Comparison of ENCODE assay signal across 30 cellular contexts in the genomic region with DNA sequence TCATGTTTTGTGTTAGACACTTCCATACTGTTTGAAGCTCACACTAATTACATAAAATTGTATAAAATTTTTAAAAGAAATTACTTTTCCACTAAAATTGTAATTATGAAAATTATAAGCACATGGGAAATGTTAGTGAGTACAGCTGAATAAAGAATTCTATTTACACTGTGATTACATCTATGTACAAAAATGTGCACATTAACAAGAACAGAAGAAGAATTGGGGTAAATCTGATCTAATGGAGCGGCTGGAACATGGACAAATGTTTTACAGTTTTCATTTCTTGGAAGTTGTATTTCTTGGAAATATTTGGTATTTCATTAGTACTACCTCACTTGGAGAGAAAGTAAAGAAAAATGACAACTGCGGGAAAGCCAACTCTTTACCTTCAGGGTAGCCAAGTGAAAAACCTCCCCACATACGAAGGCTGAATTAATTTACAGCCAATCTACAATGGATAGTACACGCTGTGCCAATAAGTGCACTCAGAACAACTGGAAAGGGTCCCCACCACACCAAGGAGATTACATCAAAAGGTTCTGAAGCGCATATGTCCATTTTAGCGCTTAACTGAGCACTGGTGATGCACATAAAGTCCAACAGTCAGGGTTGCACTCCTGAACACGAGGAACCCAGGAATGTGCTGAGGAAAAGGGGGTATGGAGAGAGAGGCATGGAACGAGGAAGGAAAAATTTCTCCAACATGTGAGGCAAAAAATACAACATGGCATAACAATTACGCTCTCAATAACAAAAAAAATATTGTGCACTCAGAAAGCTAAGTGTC. TPM values are rescaled to one million over a fixed set of nuclear protein-coding genes. Genes with fewer than 3 reads are reported as not detected.
DNase-seq lines count a peak whose midpoint lies in the region; ATAC-seq, FAIRE-seq and TF ChIP-seq lines count a peak whose summit lies in the region.
"Had no signal": no experiment of that assay in that cellular context is flagged by ENCODE, and none has a peak within 500 bp of the region (broad histone marks: within the 10 kb centered on the region; RNA-seq: fewer than 3 reads in every experiment).

No MANE protein-coding gene starts in this region.

- BruUV-seq in HepG2 (replicated peaks; lab: Mats Ljungman, UMichigan) (no TSS peak), K562 (replicated peaks; lab: Mats Ljungman, UMichigan) (no TSS peak)

- TF ChIP-seq RAD21 in HepG2 (CRISPR knock-in tag; IDR thresholded peaks at IDR 0.05) (no peak), K562 (CRISPR knock-in tag; conservative IDR thresholded peaks at IDR 0.05 in 1 of 2, IDR thresholded peaks at IDR 0.05 in 1 of 2) (no peak)

- H3K27me3 Mint-ChIP-seq in HFFc6 (ENCODE audit: insufficient read depth) = no peaks in the 10 kb centered on the region
- H3K27me3 Mint-ChIP-seq: CD4-positive, CD25-positive, alpha-beta regulatory T cell; T-helper 17 cell had no signal

- 93% methylated on average over 9 of the region's 9 CpGs for WGBS in HepG2 (ENCODE audit: low lambda C conversion rate)
- WGBS in right lobe of liver (ENCODE audit: insufficient coverage, low coverage, low lambda C conversion rate, missing lambda C conversion rate) = 98% methylated on average over 7 of the region's 9 CpGs
- WGBS in K562 (ENCODE audit: insufficient coverage, low coverage, missing lambda C conversion rate) = 30% methylated on average over 9 of the region's 9 CpGs
- no CpG with 5 or more reads among the region's 9 CpGs for WGBS in trophoblast cell (ENCODE audit: extremely low coverage, insufficient coverage, insufficient read length)

- no peaks in the 10 kb centered on the region for H3K79me1 ChIP-seq in trophoblast cell (ENCODE audit: low read length)

- H3K4me1 ChIP-seq in HepG2 (ENCODE audit: insufficient read depth, low read length) (peaks cover 64% of the 10 kb centered on the region), right lobe of liver (peaks cover 0 to 49% (median 3%) of the 10 kb centered on the region in 4 donors), K562 (replicated peaks in 1 of 2; ENCODE audit: control insufficient read depth in 2 of 2, insufficient read depth in 2 of 2, low read length in 2 of 2) (peaks cover 5 to 29% of the 10 kb centered on the region in 2 experiments; a peak in 3 of 5 replicates), trophoblast cell (ENCODE audit: control insufficient read depth in 1 of 2, insufficient read depth in 2 of 2, low read length in 2 of 2) (peaks cover 0 to 12% of the 10 kb centered on the region in 2 experiments)

- H3K9me3 Mint-ChIP-seq in HFFc6 = no peaks in the 10 kb centered on the region
- H3K9me3 Mint-ChIP-seq: CD4-positive, CD25-positive, alpha-beta regulatory T cell had no signal

- H2AFZ ChIP-seq in HepG2 (ENCODE audit: low read length) (no peak overlapping the region), K562 (ENCODE audit: low read depth, low read length) (no peak overlapping the region), trophoblast cell (ENCODE audit: insufficient read depth, low read length, poor library complexity) (no peak overlapping the region)
- H2AFZ ChIP-seq: PC-9 had no signal

- in situ Hi-C loops in HepG2 (cut with HindIII; ENCODE audit: extremely low pct_ligation_motif_present, low pct_unique_long_range_greater_than_20kb) (no loop called here), K562 (cut with MboI) (no loop called here)

- TF ChIP-seq EP300 in HepG2 (IDR thresholded peaks at IDR 0.05; ENCODE audit: low read depth in 2 of 2, low read length in 2 of 2) (no peak), HepG2 (CRISPR knock-in tag; IDR thresholded peaks at IDR 0.05; ENCODE audit: borderline replicate concordance) (no peak), K562 (IDR thresholded peaks at IDR 0.05; ENCODE audit: low read length) (no peak)

- peaks cover 87% of the 10 kb centered on the region for H3K79me2 ChIP-seq in HepG2 (ENCODE audit: insufficient read depth, low read length)
- peaks cover 99% of the 10 kb centered on the region for H3K79me2 ChIP-seq in K562 (ENCODE audit: control insufficient read depth, insufficient read depth, low read length)
- peaks cover 12% of the 10 kb centered on the region for H3K79me2 ChIP-seq in trophoblast cell (ENCODE audit: control insufficient read depth, insufficient read depth, low read length, poor library complexity)

- POLR2A ChIA-PET in HepG2 (lab: Yijun Ruan, JAX) (no interaction called here), K562 (lab: Yijun Ruan, JAX) (interaction anchor here (0.6 kb wide), 2 partner anchors 11 to 65 kb away, joined by 3 to 4 read pairs; no protein-coding TSS in a partner anchor)

- H3K4me3 ChIP-seq in HepG2 (replicated peaks in 1 of 3; ENCODE audit: insufficient read depth in 1 of 3, low read depth in 2 of 3, low read length in 3 of 3) (no peak overlapping the region), right lobe of liver (no peak overlapping the region), K562 (no peak overlapping the region), trophoblast cell (ENCODE audit: low read depth, low read length) (no peak overlapping the region)
- H3K4me3 ChIP-seq: BLaER1, HAP-1, PC-9 had no signal

- H3K9ac ChIP-seq in HepG2 (ENCODE audit: insufficient read depth, low read depth, low read length) = no peak overlapping the region
- H3K9ac ChIP-seq in K562 (ENCODE audit: insufficient read depth in 1 of 2, low read depth in 2 of 2, low read length in 2 of 2) = no peak overlapping the region
- H3K9ac ChIP-seq in trophoblast cell (ENCODE audit: low read length) = peak overlapping the region; percentile 68
- H3K9ac ChIP-seq: BLaER1 had no signal

- H3K9me3 ChIP-seq in HepG2 (ENCODE audit: low read length) (no peaks in the 10 kb centered on the region), right lobe of liver (no peaks in the 10 kb centered on the region), K562 (replicated peaks; ENCODE audit: control insufficient read depth, insufficient read depth, low read depth, low read length) (no peaks in the 10 kb centered on the region), trophoblast cell (ENCODE audit: insufficient read depth, low read depth, low read length) (no peaks in the 10 kb centered on the region)
- H3K9me3 ChIP-seq: BLaER1, Caco-2, HAP-1 had no signal

- CTCF ChIA-PET in HepG2 (lab: Yijun Ruan, JAX; ENCODE audit: low intra/inter-chr PET ratio, low total read pairs) (no interaction called here), K562 (lab: Yijun Ruan, JAX; ENCODE audit: low intra/inter-chr PET ratio) (no interaction called here)

- H4K91ac ChIP-seq in trophoblast cell (ENCODE audit: low read depth, low read length) = no peak overlapping the region

- H3K27ac ChIP-seq in HepG2 (ENCODE audit: extremely low read length, insufficient read depth, low read length) (no peak overlapping the region), right lobe of liver (no peak overlapping the region), K562 (ENCODE audit: extremely low read depth, low read depth, low read length) (no peak overlapping the region), trophoblast cell (ENCODE audit: low read depth, low read length) (no peak overlapping the region)
- H3K27ac ChIP-seq: BLaER1, HL-60, PC-9 had no signal

- peak overlapping the region; percentile 80 for H3K4ac ChIP-seq in trophoblast cell (ENCODE audit: low read depth, low read length)

- no peaks in the 10 kb centered on the region for H3K36me3 Mint-ChIP-seq in HFFc6 (ENCODE audit: low read depth)
- H3K36me3 Mint-ChIP-seq: CD4-positive, CD25-positive, alpha-beta regulatory T cell had no signal

- no peak overlapping the region for H4K8ac ChIP-seq in trophoblast cell (ENCODE audit: low read depth, low read length)

- intact Hi-C loops in HepG2 (cut with micrococcal nuclease; ENCODE audit: unreplicated experiment) (no loop called here), right lobe of liver (cut with DNase I) (no loop called here), K562 (cut with micrococcal nuclease) (no loop called here), posterior cingulate gyrus (cut with DNase I) (no loop called here)

- H3K36me3 ChIP-seq in HepG2 (replicated peaks in 1 of 2; ENCODE audit: control insufficient read depth in 1 of 2, insufficient read depth in 2 of 2, low read length in 2 of 2) (no peaks in the 10 kb centered on the region), right lobe of liver (no peaks in the 10 kb centered on the region), K562 (ENCODE audit: control insufficient read depth, insufficient read depth, low read length) (no peaks in the 10 kb centered on the region), trophoblast cell (ENCODE audit: control insufficient read depth in 1 of 2, insufficient read depth in 2 of 2, low read length in 2 of 2) (no peaks in the 10 kb centered on the region)
- H3K36me3 ChIP-seq: BLaER1, HAP-1 had no signal

- H3K27me3 ChIP-seq in HepG2 (ENCODE audit: control insufficient read depth in 1 of 2, insufficient read depth in 2 of 2, low read length in 2 of 2) (no peaks in the 10 kb centered on the region), right lobe of liver (no peaks in the 10 kb centered on the region), K562 (ENCODE audit: control insufficient read depth in 2 of 2, insufficient read depth in 2 of 2, low read length in 2 of 2) (no peaks in the 10 kb centered on the region), trophoblast cell (ENCODE audit: insufficient read depth, low read length) (no peaks in the 10 kb centered on the region)
- H3K27me3 ChIP-seq: BLaER1 had no signal

- TF ChIP-seq POLR2A in HepG2 (IDR thresholded peaks at IDR 0.05; ENCODE audit: insufficient read depth in 1 of 2, low read depth in 2 of 2, low read length in 2 of 2) = no peak
- TF ChIP-seq POLR2A in right lobe of liver (IDR thresholded peaks at IDR 0.05) = no peak
- no peak for TF ChIP-seq POLR2A in K562 (conservative IDR thresholded peaks at IDR 0.05)

- H2BK5ac ChIP-seq in trophoblast cell (ENCODE audit: low read depth, low read length, poor library complexity) = no peak overlapping the region

- H3K4me3 Mint-ChIP-seq in HFFc6 = peak overlapping the region; percentile 33; the same call in 1 of the 2 replicates
- H3K4me3 Mint-ChIP-seq: T-helper 17 cell had no signal

- H3K4me2 ChIP-seq in HepG2 (ENCODE audit: low read depth, low read length) (no peak overlapping the region), K562 (ENCODE audit: insufficient read depth, low read length) (no peak overlapping the region), trophoblast cell (ENCODE audit: low read length) (no peak overlapping the region)
- H3K4me2 ChIP-seq: BLaER1, PC-9 had no signal

- H4K20me1 ChIP-seq in HepG2 (ENCODE audit: insufficient read depth, low read length) = peaks cover 30% of the 10 kb centered on the region
- peaks cover 42% of the 10 kb centered on the region for H4K20me1 ChIP-seq in K562 (replicated peaks; ENCODE audit: control insufficient read depth, insufficient read depth, low read length)

- TF ChIP-seq CTCF in HepG2 (CRISPR knock-in tag; IDR thresholded peaks at IDR 0.05) (no peak), right lobe of liver (IDR thresholded peaks at IDR 0.05) (no peak), HFFc6 (IDR thresholded peaks at IDR 0.05) (no peak), K562 (IDR thresholded peaks at IDR 0.05 in 2 of 3, conservative IDR thresholded peaks at IDR 0.05 in 1 of 3; ENCODE audit: insufficient read depth in 2 of 3, low read depth in 1 of 3, low read length in 3 of 3) (no peak)

- H3K23ac ChIP-seq in trophoblast cell (ENCODE audit: low read length) = peak overlapping the region; percentile 60

- no peak overlapping the region for H3K18ac ChIP-seq in trophoblast cell (ENCODE audit: low read length)

- FAIRE-seq in HepG2 (lab: Jason Lieb, UNC) (no peak), K562 (lab: Jason Lieb, UNC) (peak; percentile 67)
- FAIRE-seq: GM12891, GM19239 had no signal

- no peak overlapping the region for H2BK12ac ChIP-seq in trophoblast cell (ENCODE audit: low read length)

- peaks cover 72% of the 10 kb centered on the region for H3K4me1 Mint-ChIP-seq in HFFc6 (ENCODE audit: low read depth)

- no peak for ATAC-seq in HepG2
- ATAC-seq in right lobe of liver = no peak
- peak; percentile 7; the same call in 2 of the 3 replicates for ATAC-seq in K562
- ATAC-seq: T-helper 17 cell had no signal

- no peak overlapping the region for H4K12ac ChIP-seq in trophoblast cell (ENCODE audit: low read depth, low read length)

- H3K14ac ChIP-seq in trophoblast cell (ENCODE audit: low read length) = no peak overlapping the region

- no peak overlapping the region for H2BK120ac ChIP-seq in trophoblast cell (ENCODE audit: insufficient read depth, low read length, poor library complexity)

- H3K9me1 ChIP-seq in K562 (ENCODE audit: control insufficient read depth, insufficient read depth, low read length) = no peaks in the 10 kb centered on the region

- H3K27ac Mint-ChIP-seq in HFFc6 = peak overlapping the region; percentile 57
- H3K27ac Mint-ChIP-seq: T-helper 17 cell had no signal

- H2AK5ac ChIP-seq in trophoblast cell (ENCODE audit: low read length) = no peak overlapping the region

- no peak for DNase-seq in HepG2 (ENCODE audit: low spot score)
- DNase-seq in right lobe of liver = no peak
- no peak for DNase-seq in HFFc6
- DNase-seq in K562 (ENCODE audit: extremely low read depth in 1 of 4, low spot score in 3 of 4) = no peak
- DNase-seq in trophoblast cell = no peak
- no peak for DNase-seq in SIG-M5 treated with dmso at 0.1 percent for 504 hours (lab: John Stamatoyannopoulos, UW; ENCODE audit: unreplicated experiment)
- DNase-seq in posterior cingulate gyrus = no peak
- DNase-seq in COLO829 (ENCODE audit: low spot score) = no peak
- DNase-seq: 8988T; Caco-2; CD4-positive, CD25-positive, alpha-beta regulatory T cell; EL; GF-D8; Karpas-422; NCI-H1092; NCI-H1417 treated with DMSO at 0.1 percent for 48 hours; NCI-H187; NCI-H2081 treated with DMSO at 0.1 percent for 48 hours; NCI-H526; NCI-H82; NK-92 treated with Interleukin-12 subunit alpha and Interleukin-12 subunit beta, amount 100 ng/mL, for 24 hours; PC-9; RPMI8226; SHP77; T-helper 17 cell had no signal

RNA-seq across cellular contexts. Expression of a gene that starts 17.5 kb away (rescaled TPM):
- 32.9 and 38.9 TPM in 2 replicates for total RNA-seq in HepG2 (2016; rRNA removed; fragmentation: Illumina TruSeq; extraction: Trizol)
- 82.6 and 84.3 TPM in 2 replicates for total RNA-seq in HepG2 (2016; cell fraction: cytosol; rRNA removed; fragmentation: Illumina TruSeq; extraction: Trizol; ENCODE audit: low read depth)
- 30.1 and 34.1 TPM in 2 replicates for total RNA-seq in HepG2 (2016; cell fraction: insoluble cytoplasmic fraction; rRNA removed; fragmentation: Illumina TruSeq; extraction: Trizol)
- total RNA-seq in HepG2 (2016; cell fraction: membrane; rRNA removed; fragmentation: Illumina TruSeq; extraction: Trizol) = 30.2 and 31.1 TPM in 2 replicates
- 77.6 and 90.7 TPM in 2 replicates for total RNA-seq in HepG2 (2016; cell fraction: nucleus; rRNA removed; fragmentation: Illumina TruSeq; extraction: Trizol)
- polyA plus RNA-seq in HepG2 (2011; rRNA removed) = 20.5 and 24.8 TPM in 2 replicates
- 13.8 and 15.7 TPM in 2 replicates for polyA plus RNA-seq in HepG2 (2011; cell fraction: cytosol; rRNA removed)
- 28.2 and 34.1 TPM in 2 replicates for polyA plus RNA-seq in HepG2 (2011; cell fraction: nucleus; rRNA removed)
- 19.0 and 20.9 TPM in 2 replicates for polyA plus RNA-seq in HepG2 (2012)
- 0.53 and 0.93 TPM in 2 replicates for polyA plus RNA-seq in HepG2 (2016; cell fraction: cytosol; fragmentation: Illumina TruSeq; extraction: Trizol; ENCODE audit: low read depth)
- polyA plus RNA-seq in HepG2 (2016; cell fraction: insoluble cytoplasmic fraction; fragmentation: Illumina TruSeq; extraction: Trizol; ENCODE audit: low read depth) = 18.1 and 20.3 TPM in 2 replicates
- polyA plus RNA-seq in HepG2 (2016; cell fraction: membrane; fragmentation: Illumina TruSeq; extraction: Trizol; ENCODE audit: low read depth) = 2.4 and 2.8 TPM in 2 replicates
- 34.1 and 35.3 TPM in 2 replicates for polyA plus RNA-seq in HepG2 (2016; cell fraction: nucleus; fragmentation: Illumina TruSeq; extraction: Trizol; ENCODE audit: insufficient read depth, low read depth)
- polyA minus RNA-seq in HepG2 (2011; rRNA and poly(A)+ RNA removed; ENCODE audit: low replicate concordance) = 56.3 and 75.4 TPM in 2 replicates
- polyA minus RNA-seq in HepG2 (2011; cell fraction: cytosol; rRNA and poly(A)+ RNA removed) = 28.0 and 36.0 TPM in 2 replicates
- 207 and 236 TPM in 2 replicates for polyA minus RNA-seq in HepG2 (2011; cell fraction: nucleus; rRNA and poly(A)+ RNA removed)
- 10 to 100 TPM; 29.0 to 52.0 (median 38.1) TPM for total RNA-seq in right lobe of liver
- 10 to 100 TPM; 74.5 to 84.2 (median 77.7) TPM for total RNA-seq in HFFc6 (2021; fragmentation: NEBNext Ultra II Directional; extraction: Animal tissue kit (Norgen Biotek cat#: 25700))
- 259 and 607 TPM in 2 replicates for total RNA-seq in K562 (2011; cell fraction: chromatin; rRNA removed; ENCODE audit: low replicate concordance)
- total RNA-seq in K562 (2011; cell fraction: nucleolus; rRNA removed) = 97.6 and 127 TPM in 2 replicates
- total RNA-seq in K562 (2011; cell fraction: nucleoplasm; rRNA removed) = 277 and 397 TPM in 2 replicates
- total RNA-seq in K562 (2014; rRNA removed) = 29.3 and 32.5 TPM in 2 replicates
- total RNA-seq in K562 (2014; rRNA removed; fragmentation: Illumina TruSeq; extraction: Trizol) = 71.9 and 82.3 TPM in 2 replicates
- 70.1 and 70.8 TPM in 2 replicates for total RNA-seq in K562 (2015; rRNA removed; fragmentation: Illumina TruSeq; extraction: Trizol)
- total RNA-seq in K562 (2021) = 76.9 and 90.3 TPM in 2 replicates
- 45.8 and 48.0 TPM in 2 replicates for polyA plus RNA-seq in K562 (2011; rRNA removed)
- 26.1 and 36.3 TPM in 2 replicates for polyA plus RNA-seq in K562 (2011; cell fraction: cytosol; rRNA removed)
- 102 and 117 TPM in 2 replicates for polyA plus RNA-seq in K562 (2011; cell fraction: nucleus; rRNA removed)
- 29.2 and 39.4 TPM in 2 replicates for polyA plus RNA-seq in K562 (2012)
- polyA plus RNA-seq in K562 (2014; fragmentation: Illumina TruSeq; extraction: Trizol) = 34.0 and 36.9 TPM in 2 replicates
- 10 to 100 TPM; 13.4 to 22.0 TPM for polyA plus RNA-seq in K562 (2014; fragmentation: Nextera tagmentation; extraction: Ambion mirVana)
- polyA plus RNA-seq in K562 (2014; rRNA removed) = 25.7 and 26.8 TPM in 2 replicates
- polyA minus RNA-seq in K562 (2011; rRNA and poly(A)+ RNA removed) = 279 and 322 TPM in 2 replicates
- 59.1 and 73.6 TPM in 2 replicates for polyA minus RNA-seq in K562 (2011; cell fraction: cytosol; rRNA and poly(A)+ RNA removed)
- polyA minus RNA-seq in K562 (2011; cell fraction: nucleus; rRNA and poly(A)+ RNA removed) = 174 and 313 TPM in 2 replicates
- 34.4 and 38.4 TPM in 2 replicates for polyA plus RNA-seq in trophoblast cell (2013)
